Comparison of ENCODE assay signal across 23 cellular contexts in the genomic region with DNA sequence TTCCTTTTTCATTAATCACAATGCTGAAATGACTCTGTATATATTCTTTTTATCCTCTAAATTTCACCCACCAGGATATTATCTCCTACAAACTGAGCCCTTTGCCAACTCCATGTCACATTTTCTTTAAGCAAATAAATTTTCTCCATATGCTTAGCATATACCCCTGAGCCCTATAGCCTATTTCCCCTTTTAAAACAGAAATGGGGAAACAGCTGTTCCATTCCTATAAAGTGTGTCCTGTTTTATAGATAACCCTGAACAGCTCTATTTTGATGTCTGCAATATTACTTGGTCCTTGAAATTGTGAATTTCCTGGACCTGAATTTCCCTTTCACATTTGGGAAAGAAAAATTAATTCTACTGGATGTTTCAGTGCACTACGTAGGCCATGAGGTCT.
"Had no signal": no experiment of that assay in that cellular context is flagged by ENCODE, and none has a peak within 500 bp of the region (broad histone marks: within the 10 kb centered on the region; RNA-seq: fewer than 3 reads in every experiment).

No MANE protein-coding gene starts in this region.

- H3K4me3 Mint-ChIP-seq: activated CD8-positive, alpha-beta T cell treated with anti-CD3 and anti-CD28 coated beads for 36 hours; activated naive CD8-positive, alpha-beta T cell; memory B cell; stimulated activated naive B cell treated with anti-CD40 and anti-IgM and Interleukin-4, amounts not matched to agents 10 μg/mL and 1 μg/mL and 100 μg/mL, for 72 hours; WTC11 had no signal

- H3K36me3 Mint-ChIP-seq: memory B cell, WTC11 had no signal

- DNase-seq: activated CD4-positive, alpha-beta T cell treated with anti-CD3 and anti-CD28 coated beads for 4 hours; activated CD8-positive, alpha-beta memory T cell treated with anti-CD3 and anti-CD28 coated beads, Interleukin-2, amount 50 U/mL, for 4 hours; activated CD8-positive, alpha-beta T cell treated with anti-CD3 and anti-CD28 coated beads for 36 hours; activated gamma-delta T cell treated with Interleukin-2 at 50 U/mL for 16 hours; activated T-cell treated with anti-CD3 and anti-CD28 coated beads, Interleukin-2, amount 50 U/mL, for 48 hours; amygdala; body of pancreas; caudate nucleus; colonic mucosa; hypothalamus; kidney; left lung; mucosa of descending colon; naive thymus-derived CD4-positive, alpha-beta T cell; posterior cingulate gyrus; retina; stimulated activated CD4-positive, alpha-beta T cell treated with anti-CD3 and anti-CD28 coated beads, Interleukin-15, amount 100 ng/mL, for 24 hours; stimulated activated CD4-positive, alpha-beta T cell treated with anti-CD3 and anti-CD28 coated beads, Interleukin-4, amount 100 ng/mL, for 1 hour; stimulated activated naive B cell treated with anti-CD40 and anti-IgM and Interleukin-4, amounts not matched to agents 10 μg/mL and 1 μg/mL and 100 μg/mL, for 72 hours; thyroid gland had no signal

- H3K27ac Mint-ChIP-seq: activated CD8-positive, alpha-beta T cell treated with anti-CD3 and anti-CD28 coated beads for 36 hours; activated naive CD8-positive, alpha-beta T cell; memory B cell; naive thymus-derived CD4-positive, alpha-beta T cell; stimulated activated naive B cell treated with anti-CD40 and anti-IgM and Interleukin-4, amounts not matched to agents 10 μg/mL and 1 μg/mL and 100 μg/mL, for 72 hours; WTC11 had no signal

- H3K27me3 Mint-ChIP-seq: activated CD8-positive, alpha-beta T cell treated with anti-CD3 and anti-CD28 coated beads for 36 hours; activated naive CD8-positive, alpha-beta T cell; memory B cell; naive thymus-derived CD4-positive, alpha-beta T cell; stimulated activated naive B cell treated with anti-CD40 and anti-IgM and Interleukin-4, amounts not matched to agents 10 μg/mL and 1 μg/mL and 100 μg/mL, for 72 hours had no signal

- ATAC-seq: activated CD8-positive, alpha-beta T cell treated with anti-CD3 and anti-CD28 coated beads for 36 hours; body of pancreas; left lung; mucosa of descending colon; naive thymus-derived CD4-positive, alpha-beta T cell; stimulated activated naive B cell treated with anti-CD40 and anti-IgM and Interleukin-4, amounts not matched to agents 10 μg/mL and 1 μg/mL and 100 μg/mL, for 72 hours; WTC11 had no signal

- H3K4me1 Mint-ChIP-seq: WTC11 had no signal

- H3K9me3 Mint-ChIP-seq: activated CD8-positive, alpha-beta T cell treated with anti-CD3 and anti-CD28 coated beads for 36 hours; memory B cell; naive thymus-derived CD4-positive, alpha-beta T cell; stimulated activated naive B cell treated with anti-CD40 and anti-IgM and Interleukin-4, amounts not matched to agents 10 μg/mL and 1 μg/mL and 100 μg/mL, for 72 hours; WTC11 had no signal
